In genomic region chr5:135243194-135244191, GRCh38 we compare ENCODE assay signal across 12 cellular contexts.
DNase-seq lines count a peak whose midpoint lies in the region; ATAC-seq and TF ChIP-seq lines count a peak whose summit lies in the region.
"Had no signal": no experiment of that assay in that cellular context is flagged by ENCODE, and none has a peak within 500 bp of the region (broad histone marks: within the 10 kb centered on the region; RNA-seq: fewer than 3 reads in every experiment).

No MANE protein-coding gene starts in this region.

- TF ChIP-seq RAD21 in SK-N-SH (IDR thresholded peaks at IDR 0.05; ENCODE audit: low read length) = no peak; the same call in 1 of the 2 replicates

- H3K79me2 ChIP-seq in SK-N-SH (ENCODE audit: insufficient read depth) = no peaks in the 10 kb centered on the region

- peak; percentile 85 for DNase-seq in SK-N-SH
- peak; percentile 40 for DNase-seq in ecto neural progenitor cell (ENCODE audit: low spot score)
- peak; percentile 68 for DNase-seq in mucosa of gallbladder (ENCODE audit: low spot score)
- peak; percentile 58 to 77 for DNase-seq in tibial artery
- DNase-seq in superior temporal gyrus (ENCODE audit: extremely low spot score) = no peak
- DNase-seq in inferior parietal cortex (ENCODE audit: extremely low spot score) = no peak
- DNase-seq: activated CD4-positive, alpha-beta T cell treated with anti-CD3 and anti-CD28 coated beads for 4 hours; NCI-H226 had no signal

- POLR2A ChIA-PET in SK-N-SH (lab: Yijun Ruan, JAX) = interaction anchor here (2.4 kb wide), 1 partner anchor 9 kb away, joined by 7 read pairs; no protein-coding TSS in a partner anchor

- 0 out of 2 replicates have a peak overlapping the region, but pooled peaks have one; percentile 37 for H3K4me2 ChIP-seq in SK-N-SH

- peaks cover 19% of the 10 kb centered on the region for H3F3A ChIP-seq in SK-N-SH (replicated peaks; ENCODE audit: insufficient read depth)

- no peak overlapping the region for H3K4me3 ChIP-seq in SK-N-SH (ENCODE audit: low read depth in 2 of 2, low read length in 1 of 2)
- H3K4me3 ChIP-seq in tibial artery = no peak overlapping the region
- H3K4me3 ChIP-seq: SJSA1, tibial nerve had no signal

- intact Hi-C loops in tibial artery (cut with DNase I; ENCODE audit: low total_unique reads) = no loop called here

- no peaks in the 10 kb centered on the region for H4K20me1 ChIP-seq in SK-N-SH (ENCODE audit: insufficient read depth)

- no peak overlapping the region for H2AFZ ChIP-seq in SK-N-SH (ENCODE audit: low read depth)

- H3K36me3 ChIP-seq in SK-N-SH (replicated peaks in 1 of 2; ENCODE audit: control insufficient read depth in 1 of 2, insufficient read depth in 2 of 2, low read length in 1 of 2) (no peaks in the 10 kb centered on the region), tibial artery (no peaks in the 10 kb centered on the region)
- H3K36me3 ChIP-seq: neutrophil, SJSA1, tibial nerve had no signal

- H3K4me1 ChIP-seq in SK-N-SH (ENCODE audit: control insufficient read depth in 1 of 2, insufficient read depth in 2 of 2, low read depth in 1 of 2, low read length in 1 of 2) (peaks cover 45 to 72% of the 10 kb centered on the region in 2 experiments), tibial artery (peaks cover 0 to 89% (median 81%) of the 10 kb centered on the region in 4 donors)

- 51% methylated on average over 22 of the region's 27 CpGs for WGBS in SK-N-SH (ENCODE audit: low lambda C conversion rate)

- no peaks in the 10 kb centered on the region for H3K27me3 ChIP-seq in SK-N-SH (ENCODE audit: insufficient read depth)
- no peaks in the 10 kb centered on the region for H3K27me3 ChIP-seq in tibial artery
- H3K27me3 ChIP-seq: neutrophil, SJSA1, tibial nerve had no signal

- ATAC-seq in HG03097 (IDR thresholded peaks at IDR 0.05; ENCODE audit: low FRiP score, unreplicated experiment) = no peak

- no peak overlapping the region for H3K9ac ChIP-seq in SK-N-SH

- no peaks in the 10 kb centered on the region for H3K9me3 ChIP-seq in SK-N-SH
- no peaks in the 10 kb centered on the region for H3K9me3 ChIP-seq in tibial artery
- H3K9me3 ChIP-seq: neutrophil, SJSA1, tibial nerve had no signal

- peak; percentile 84 to 94 for TF ChIP-seq EP300 in SK-N-SH (IDR thresholded peaks at IDR 0.05; ENCODE audit: borderline replicate concordance in 1 of 2, low read depth in 1 of 2, low read length in 1 of 2)

- H3K27ac ChIP-seq in SK-N-SH (ENCODE audit: low read depth in 2 of 2, low read length in 1 of 2) (peak overlapping the region; percentile 18 to 97; a peak in 3 of 4 replicates), tibial artery (peak overlapping the region; percentile 72 to 75)
- H3K27ac ChIP-seq: neutrophil, tibial nerve had no signal

- CTCF ChIA-PET in SK-N-SH (lab: Yijun Ruan, JAX) = interaction anchor here (1.0 to 1.8 kb wide), 4 partner anchors 8 to 89 kb away, joined by 3 to 4 read pairs (median 4); no protein-coding TSS in a partner anchor

- TF ChIP-seq CTCF in SK-N-SH (IDR thresholded peaks at IDR 0.05) (no peak), tibial artery (IDR thresholded peaks at IDR 0.05) (no peak)

- H3K9me2 ChIP-seq in SK-N-SH = no peaks in the 10 kb centered on the region

TF ChIP-seq in SK-N-SH, 30 proteins besides CTCF, POLR2A, EP300 and RAD21 (continues in another document):
- TF ChIP-seq NFIC (IDR thresholded peaks at IDR 0.05; ENCODE audit: borderline replicate concordance) (peak; percentile 67; the same call in 1 of the 2 replicates), RFX5 (IDR thresholded peaks at IDR 0.05; ENCODE audit: low read length) (no peak), TCF12 (IDR thresholded peaks at IDR 0.05) (peak; percentile 98), IRF3 (IDR thresholded peaks at IDR 0.05; ENCODE audit: low read depth, low read length) (no peak), SMC3 (IDR thresholded peaks at IDR 0.05; ENCODE audit: low read depth, low read length) (no peak; the same call in 1 of the 2 replicates), FOSL2 (IDR thresholded peaks at IDR 0.05; ENCODE audit: borderline replicate concordance, low read depth) (peak; percentile 32; the same call in 1 of the 2 replicates), YY1 (IDR thresholded peaks at IDR 0.05; ENCODE audit: low read depth) (no peak), USF2 (IDR thresholded peaks at IDR 0.05; ENCODE audit: borderline replicate concordance, low read depth, low read length) (no peak), FOXM1 (IDR thresholded peaks at IDR 0.05; ENCODE audit: low read depth) (no peak), TAF1 (IDR thresholded peaks at IDR 0.05; ENCODE audit: borderline replicate concordance, low read depth, low read length) (no peak), CHD2 (IDR thresholded peaks at IDR 0.05; ENCODE audit: low read length, partially characterized antibody) (peak; percentile 88), MXI1 (IDR thresholded peaks at IDR 0.05; ENCODE audit: low read depth, low read length) (peak; percentile 75), PBX3 (IDR thresholded peaks at IDR 0.05) (peak; percentile 94), MAX (IDR thresholded peaks at IDR 0.05; ENCODE audit: low read depth) (peak; percentile 80), RXRA (IDR thresholded peaks at IDR 0.05; ENCODE audit: borderline replicate concordance, low read depth) (peak; percentile 53; the same call in 1 of the 2 replicates), GABPA (IDR thresholded peaks at IDR 0.05; ENCODE audit: low read depth) (no peak), GATA2 (CRISPR knock-in tag; IDR thresholded peaks at IDR 0.05) (peak; percentile 75), JUND (IDR thresholded peaks at IDR 0.05) (peak; percentile 69), EZH2phosphoT487 (IDR thresholded peaks at IDR 0.05; ENCODE audit: borderline replicate concordance, low read depth) (no peak), ZBTB33 (IDR thresholded peaks at IDR 0.05; ENCODE audit: borderline replicate concordance, low read depth) (peak; percentile 35; the same call in 1 of the 2 replicates), POLR2AphosphoS5 (IDR thresholded peaks at IDR 0.05; ENCODE audit: low read depth, low read length) (peak; percentile 83), ELF1 (IDR thresholded peaks at IDR 0.05) (no peak), TEAD4 (IDR thresholded peaks at IDR 0.05; ENCODE audit: borderline replicate concordance, insufficient read depth) (peak; percentile 49; the same call in 1 of the 2 replicates), RCOR1 (IDR thresholded peaks at IDR 0.05; ENCODE audit: low read length) (peak; percentile 85), SIN3A (IDR thresholded peaks at IDR 0.05; ENCODE audit: borderline replicate concordance, low read depth, low read length) (0 out of 2 replicates have a peak, but pooled peaks have one; percentile 26), NRF1 (IDR thresholded peaks at IDR 0.05; ENCODE audit: low read depth, low read length) (no peak)

Comparison
In these comparisons a context has a peak if more than half of its experiments do, and no peak if none do; other contexts are left out.
1. DNase-seq: peak in SK-N-SH (single experiment), ecto neural progenitor cell (single experiment), mucosa of gallbladder (single experiment) and tibial artery (2 of 2); none in superior temporal gyrus (single experiment) and inferior parietal cortex (single experiment).